Comparison of ENCODE assay signal across 9 cellular contexts in the genomic region with DNA sequence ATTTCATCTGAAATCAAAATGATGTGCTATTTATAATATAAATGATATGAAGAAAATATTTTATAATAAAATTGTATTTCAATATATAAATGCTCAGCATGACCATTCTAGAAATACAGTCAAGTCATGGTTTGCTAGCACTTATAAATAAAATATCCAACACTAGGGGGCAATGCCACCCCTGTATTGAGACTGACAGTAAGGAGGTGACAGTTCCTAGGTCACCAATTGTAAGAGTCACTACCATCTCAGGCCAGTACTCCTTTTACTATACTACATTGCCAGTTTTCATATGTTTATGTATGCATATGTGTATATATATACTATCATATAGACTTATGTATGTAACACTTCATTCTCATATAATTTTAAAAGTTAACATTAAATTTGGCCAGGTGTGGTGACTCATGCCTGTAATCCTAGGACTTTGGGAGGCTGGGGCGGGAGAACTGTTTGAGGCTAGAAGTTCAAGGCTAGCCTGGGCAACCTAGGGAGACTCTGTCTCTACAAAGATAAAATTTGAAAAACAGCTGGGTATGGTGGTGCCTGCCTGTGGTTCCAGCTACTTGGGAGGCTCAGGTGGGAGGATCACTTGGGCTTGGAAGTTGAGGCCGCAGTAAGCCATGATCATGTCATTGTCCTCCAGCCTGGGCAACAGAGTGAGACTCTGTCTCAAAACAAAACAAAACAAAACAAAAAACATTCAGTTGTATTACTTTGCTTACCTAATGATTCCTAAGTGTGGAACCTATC. TPM values are rescaled to one million over a fixed set of nuclear protein-coding genes. Genes with fewer than 3 reads are reported as not detected.
DNase-seq lines count a peak whose midpoint lies in the region; ATAC-seq, FAIRE-seq and TF ChIP-seq lines count a peak whose summit lies in the region.
"Had no signal": no experiment of that assay in that cellular context is flagged by ENCODE, and none has a peak within 500 bp of the region (broad histone marks: within the 10 kb centered on the region; RNA-seq: fewer than 3 reads in every experiment).

No MANE protein-coding gene starts in this region.

- no peaks in the 10 kb centered on the region for H3K36me3 ChIP-seq in HepG2 (replicated peaks in 1 of 2; ENCODE audit: control insufficient read depth in 1 of 2, insufficient read depth in 2 of 2, low read length in 2 of 2)
- H3K36me3 ChIP-seq: BLaER1 treated with 17β-estradiol and CSF1 and Interleukin-3, amounts not matched to agents 10 nM and 100 nM had no signal

- WGBS in HepG2 (ENCODE audit: low lambda C conversion rate): 75% methylated on average over 2 of the region's 2 CpGs

- no peak overlapping the region for H2AFZ ChIP-seq in HepG2 (ENCODE audit: low read length)

- in situ Hi-C loops in HepG2 (cut with HindIII; ENCODE audit: extremely low pct_ligation_motif_present, low pct_unique_long_range_greater_than_20kb): loop anchor here (5.0 kb wide), 1 partner anchor 45 kb away; a partner anchor contains a TSS

- FAIRE-seq in HepG2 (lab: Jason Lieb, UNC): peak; percentile 54

- intact Hi-C loops in HepG2 (cut with micrococcal nuclease; ENCODE audit: unreplicated experiment): loop anchor here (1.0 kb wide), 3 partner anchors 46 to 231 kb away; no protein-coding TSS in a partner anchor

- peaks cover 25% of the 10 kb centered on the region for H3K4me1 ChIP-seq in HepG2 (ENCODE audit: insufficient read depth, low read length)

- no peak for TF ChIP-seq EP300 in HepG2 (IDR thresholded peaks at IDR 0.05; ENCODE audit: low read depth in 2 of 2, low read length in 2 of 2)
- no peak for TF ChIP-seq EP300 in HepG2 (CRISPR knock-in tag; IDR thresholded peaks at IDR 0.05; ENCODE audit: borderline replicate concordance)

- peak; percentile 21 for DNase-seq in activated CD4-positive, CD25-positive, alpha-beta regulatory T cell treated with anti-CD3 and anti-CD28 coated beads, Interleukin-2, amount 50 U/mL, for 16 hours (ENCODE audit: low read depth, low spot score)
- DNase-seq in activated CD4-positive, CD25-positive, alpha-beta regulatory T cell treated with anti-CD3 and anti-CD28 coated beads, Interleukin-2, amount 50 U/mL, for 72 hours: no peak
- DNase-seq in GM20000 (ENCODE audit: low spot score) (peak; percentile 63), HT-29 (ENCODE audit: low spot score) (peak; percentile 85), NCI-H82 (lab: John Stamatoyannopoulos, UW) (peak; percentile 90), astrocyte of the hippocampus (ENCODE audit: low read depth, low spot score) (peak; percentile 61), HepG2 (ENCODE audit: low spot score) (peak; percentile 78), mesenteric fat pad (ENCODE audit: low spot score) (no peak)

- no peak overlapping the region for H3K4me2 ChIP-seq in HepG2 (ENCODE audit: low read depth, low read length)
- H3K4me2 ChIP-seq: BLaER1 treated with 17β-estradiol and CSF1 and Interleukin-3, amounts not matched to agents 10 nM and 100 nM had no signal

- no TSS peak for BruUV-seq in HepG2 (replicated peaks; lab: Mats Ljungman, UMichigan)

- no peak overlapping the region for H3K4me3 ChIP-seq in HepG2 (replicated peaks in 1 of 3; ENCODE audit: insufficient read depth in 1 of 3, low read depth in 2 of 3, low read length in 3 of 3)
- H3K4me3 ChIP-seq: BLaER1 treated with 17β-estradiol and CSF1 and Interleukin-3, amounts not matched to agents 10 nM and 100 nM had no signal

- no peak for TF ChIP-seq POLR2A in HepG2 (IDR thresholded peaks at IDR 0.05; ENCODE audit: insufficient read depth in 1 of 2, low read depth in 2 of 2, low read length in 2 of 2)

- H3K79me2 ChIP-seq in HepG2 (ENCODE audit: insufficient read depth, low read length): peaks cover 26% of the 10 kb centered on the region

- CTCF ChIA-PET in HepG2 (lab: Yijun Ruan, JAX; ENCODE audit: low intra/inter-chr PET ratio, low total read pairs): interaction anchor here (1.3 to 1.6 kb wide), 2 partner anchors 46 to 231 kb away, joined by 3 to 19 read pairs; a partner anchor contains a TSS

- TF ChIP-seq CTCF in GM20000 (IDR thresholded peaks at IDR 0.05; ENCODE audit: extremely low read depth, missing control alignments) (no peak), HepG2 (CRISPR knock-in tag; IDR thresholded peaks at IDR 0.05) (peak; percentile 75)

- H3K27me3 ChIP-seq in HepG2 (ENCODE audit: control insufficient read depth in 1 of 2, insufficient read depth in 2 of 2, low read length in 2 of 2): no peaks in the 10 kb centered on the region; a peak in 1 of 5 replicates
- H3K27me3 ChIP-seq: BLaER1 treated with 17β-estradiol and CSF1 and Interleukin-3, amounts not matched to agents 10 nM and 100 nM had no signal

- H3K9me3 ChIP-seq in HepG2 (ENCODE audit: low read length): no peaks in the 10 kb centered on the region
- H3K9me3 ChIP-seq: BLaER1 treated with 17β-estradiol and CSF1 and Interleukin-3, amounts not matched to agents 10 nM and 100 nM had no signal

- H3K27ac ChIP-seq in HepG2 (ENCODE audit: extremely low read length, insufficient read depth, low read length): peak overlapping the region; percentile 22

- no peak overlapping the region for H3K9ac ChIP-seq in HepG2 (ENCODE audit: insufficient read depth, low read depth, low read length)
- H3K9ac ChIP-seq: BLaER1 treated with 17β-estradiol and CSF1 and Interleukin-3, amounts not matched to agents 10 nM and 100 nM had no signal

- peak; percentile 30; the same call in 1 of the 2 replicates for TF ChIP-seq RAD21 in HepG2 (CRISPR knock-in tag; IDR thresholded peaks at IDR 0.05)

- peak; percentile 23 for ATAC-seq in HepG2

- peaks cover 8% of the 10 kb centered on the region for H4K20me1 ChIP-seq in HepG2 (ENCODE audit: insufficient read depth, low read length)

- POLR2A ChIA-PET in HepG2 (lab: Yijun Ruan, JAX): no interaction called here

TF ChIP-seq in HepG2, 621 proteins besides CTCF, POLR2A, EP300 and RAD21 (continues in another document):
- TF ChIP-seq SAP130 (CRISPR knock-in tag; IDR thresholded peaks at IDR 0.05; ENCODE audit: low read depth) (peak; percentile 47; the same call in 1 of the 2 replicates), FOSL2 (CRISPR knock-in tag; IDR thresholded peaks at IDR 0.05) (peak; percentile 29), ZNF7 (CRISPR knock-in tag; IDR thresholded peaks at IDR 0.05) (peak; percentile 66; the same call in 1 of the 2 replicates), MXI1 (IDR thresholded peaks at IDR 0.05; ENCODE audit: borderline replicate concordance, low read depth, low read length) (0 out of 3 replicates have a peak, but pooled peaks have one; percentile 15), ZNF776 (CRISPR knock-in tag; IDR thresholded peaks at IDR 0.05) (no peak), GATAD2A (CRISPR knock-in tag; IDR thresholded peaks at IDR 0.05) (peak; percentile 35; the same call in 1 of the 2 replicates)

RNA-seq across cellular contexts. Expression of a gene that starts 2.4 kb away (rescaled TPM):
- 8.5 and 11.3 TPM in 2 replicates for total RNA-seq in HT-29 (2014; rRNA removed; shearing (Covaris generic))
- 7.4 and 11.5 TPM in 2 replicates for total RNA-seq in HepG2 (2016; rRNA removed; fragmentation: Illumina TruSeq; extraction: Trizol)
- total RNA-seq in HepG2 (2016; cell fraction: cytosol; rRNA removed; fragmentation: Illumina TruSeq; extraction: Trizol; ENCODE audit: low read depth): 2.7 and 3.3 TPM in 2 replicates
- 6.5 and 9.3 TPM in 2 replicates for total RNA-seq in HepG2 (2016; cell fraction: insoluble cytoplasmic fraction; rRNA removed; fragmentation: Illumina TruSeq; extraction: Trizol)
- total RNA-seq in HepG2 (2016; cell fraction: membrane; rRNA removed; fragmentation: Illumina TruSeq; extraction: Trizol): 6.5 and 6.8 TPM in 2 replicates
- 15.9 and 18.5 TPM in 2 replicates for total RNA-seq in HepG2 (2016; cell fraction: nucleus; rRNA removed; fragmentation: Illumina TruSeq; extraction: Trizol)
- polyA plus RNA-seq in HepG2 (2011; rRNA removed): 7.6 and 8.4 TPM in 2 replicates
- 4.1 and 5.8 TPM in 2 replicates for polyA plus RNA-seq in HepG2 (2011; cell fraction: cytosol; rRNA removed)
- polyA plus RNA-seq in HepG2 (2011; cell fraction: nucleus; rRNA removed): 6.9 and 7.2 TPM in 2 replicates
- 6.3 and 7.7 TPM in 2 replicates for polyA plus RNA-seq in HepG2 (2012)
- polyA plus RNA-seq in HepG2 (2016; cell fraction: cytosol; fragmentation: Illumina TruSeq; extraction: Trizol; ENCODE audit: low read depth): 1.2 and 1.4 TPM in 2 replicates
- polyA plus RNA-seq in HepG2 (2016; cell fraction: insoluble cytoplasmic fraction; fragmentation: Illumina TruSeq; extraction: Trizol; ENCODE audit: low read depth): 9.6 and 10.8 TPM in 2 replicates
- 2.7 and 3.8 TPM in 2 replicates for polyA plus RNA-seq in HepG2 (2016; cell fraction: membrane; fragmentation: Illumina TruSeq; extraction: Trizol; ENCODE audit: low read depth)
- polyA plus RNA-seq in HepG2 (2016; cell fraction: nucleus; fragmentation: Illumina TruSeq; extraction: Trizol; ENCODE audit: insufficient read depth, low read depth): 9.5 and 10.3 TPM in 2 replicates
- 16.7 and 23.5 TPM in 2 replicates for polyA minus RNA-seq in HepG2 (2011; rRNA and poly(A)+ RNA removed; ENCODE audit: low replicate concordance)
- 7.1 and 8.0 TPM in 2 replicates for polyA minus RNA-seq in HepG2 (2011; cell fraction: cytosol; rRNA and poly(A)+ RNA removed)
- 43.4 and 52.3 TPM in 2 replicates for polyA minus RNA-seq in HepG2 (2011; cell fraction: nucleus; rRNA and poly(A)+ RNA removed)
- 25.0 TPM for total RNA-seq in mesenteric fat pad

RNA-seq across cellular contexts. Expression of a gene that starts 45.4 kb away (rescaled TPM):
- 78.7 and 85.5 TPM in 2 replicates for total RNA-seq in HT-29 (2014; rRNA removed; shearing (Covaris generic))
- total RNA-seq in HepG2 (2016; rRNA removed; fragmentation: Illumina TruSeq; extraction: Trizol) (87.2 and 123 TPM in 2 replicates), mesenteric fat pad (33.3 TPM)
- 17.6 and 18.9 TPM in 2 replicates for total RNA-seq in HepG2 (2016; cell fraction: cytosol; rRNA removed; fragmentation: Illumina TruSeq; extraction: Trizol; ENCODE audit: low read depth)
- total RNA-seq in HepG2 (2016; cell fraction: insoluble cytoplasmic fraction; rRNA removed; fragmentation: Illumina TruSeq; extraction: Trizol): 87.4 and 114 TPM in 2 replicates
- total RNA-seq in HepG2 (2016; cell fraction: membrane; rRNA removed; fragmentation: Illumina TruSeq; extraction: Trizol): 27.1 and 31.8 TPM in 2 replicates
- total RNA-seq in HepG2 (2016; cell fraction: nucleus; rRNA removed; fragmentation: Illumina TruSeq; extraction: Trizol): 81.3 and 84.2 TPM in 2 replicates
- polyA plus RNA-seq in HepG2 (2011; rRNA removed): 31.2 and 46.2 TPM in 2 replicates
- polyA plus RNA-seq in HepG2 (2011; cell fraction: cytosol; rRNA removed): 25.5 and 29.0 TPM in 2 replicates
- 31.8 and 35.5 TPM in 2 replicates for polyA plus RNA-seq in HepG2 (2011; cell fraction: nucleus; rRNA removed)
- polyA plus RNA-seq in HepG2 (2012): 23.8 and 29.2 TPM in 2 replicates
- polyA plus RNA-seq in HepG2 (2016; cell fraction: cytosol; fragmentation: Illumina TruSeq; extraction: Trizol; ENCODE audit: low read depth): 3.5 and 3.6 TPM in 2 replicates
- 76.0 and 81.2 TPM in 2 replicates for polyA plus RNA-seq in HepG2 (2016; cell fraction: insoluble cytoplasmic fraction; fragmentation: Illumina TruSeq; extraction: Trizol; ENCODE audit: low read depth)
- polyA plus RNA-seq in HepG2 (2016; cell fraction: membrane; fragmentation: Illumina TruSeq; extraction: Trizol; ENCODE audit: low read depth): 9.6 and 11.5 TPM in 2 replicates
- 94.6 and 95.0 TPM in 2 replicates for polyA plus RNA-seq in HepG2 (2016; cell fraction: nucleus; fragmentation: Illumina TruSeq; extraction: Trizol; ENCODE audit: insufficient read depth, low read depth)
- 55.5 and 185 TPM in 2 replicates for polyA minus RNA-seq in HepG2 (2011; rRNA and poly(A)+ RNA removed; ENCODE audit: low replicate concordance)
- polyA minus RNA-seq in HepG2 (2011; cell fraction: cytosol; rRNA and poly(A)+ RNA removed): 36.1 and 39.6 TPM in 2 replicates
- 59.9 and 64.2 TPM in 2 replicates for polyA minus RNA-seq in HepG2 (2011; cell fraction: nucleus; rRNA and poly(A)+ RNA removed)

Comparison
In these comparisons a context has a peak if more than half of its experiments do, and no peak if none do; other contexts are left out.
1. DNase-seq: peak in activated CD4-positive, CD25-positive, alpha-beta regulatory T cell treated with anti-CD3 and anti-CD28 coated beads, Interleukin-2, amount 50 U/mL, for 16 hours (single experiment), GM20000 (single experiment), HT-29 (single experiment), NCI-H82 (single experiment), astrocyte of the hippocampus (single experiment) and HepG2 (single experiment); none in activated CD4-positive, CD25-positive, alpha-beta regulatory T cell treated with anti-CD3 and anti-CD28 coated beads, Interleukin-2, amount 50 U/mL, for 72 hours (single experiment) and mesenteric fat pad (single experiment).